28 cellular contexts compared by ENCODE assay signal in the genomic region with DNA sequence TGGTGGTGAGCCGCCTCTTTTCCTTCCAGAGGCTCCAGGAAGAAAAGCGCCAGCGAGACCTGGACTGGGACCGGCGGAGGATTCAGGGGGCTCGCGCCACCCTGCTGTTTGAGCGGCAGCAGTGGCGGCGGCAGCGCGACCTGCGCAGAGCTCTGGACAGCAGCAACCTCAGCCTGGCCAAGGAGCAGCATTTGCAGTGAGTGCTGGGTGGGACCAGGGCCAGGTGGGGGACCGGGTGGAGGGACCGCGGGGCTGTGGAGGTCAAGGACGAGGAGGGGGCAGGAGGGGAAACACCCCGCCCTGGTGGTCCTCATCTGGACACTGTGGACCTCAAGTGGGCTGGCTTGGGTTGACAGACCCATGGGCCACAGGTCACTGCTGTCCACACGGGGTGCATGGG. TPM values are rescaled to one million over a fixed set of nuclear protein-coding genes. Genes with fewer than 3 reads are reported as not detected.
DNase-seq lines count a peak whose midpoint lies in the region; ATAC-seq, FAIRE-seq and TF ChIP-seq lines count a peak whose summit lies in the region.
"Had no signal": no experiment of that assay in that cellular context is flagged by ENCODE, and none has a peak within 500 bp of the region (broad histone marks: within the 10 kb centered on the region; RNA-seq: fewer than 3 reads in every experiment).

No MANE protein-coding gene starts in this region.

- DNase-seq in activated effector memory CD4-positive, alpha-beta T cell treated with anti-CD3 and anti-CD28 coated beads, Interleukin-2, amount 50 U/mL, for 16 hours = peak; percentile 21
- no peak for DNase-seq in activated effector memory CD4-positive, alpha-beta T cell treated with Interleukin-2 at 50 U/mL for 16 hours
- DNase-seq in kidney = peak; percentile 55
- peak; percentile 54 for DNase-seq in sciatic nerve (ENCODE audit: low spot score)
- no peak for DNase-seq in activated CD8-positive, alpha-beta memory T cell treated with anti-CD3 and anti-CD28 coated beads, Interleukin-2, amount 50 U/mL, for 4 hours
- DNase-seq in central memory CD4-positive, alpha-beta T cell = no peak
- no peak for DNase-seq in middle frontal gyrus (ENCODE audit: extremely low spot score, low spot score)
- DNase-seq: 8988T, ACHN, Calu3, DND-41, HFFc6, MV-4-11, NCI-H1105, NCI-H146, NCI-H1930, NCI-H2107, NCI-H446, NCI-H524 treated with DMSO at 0.1 percent for 48 hours, NCI-H774 had no signal

- H3K4me1 ChIP-seq in kidney (ENCODE audit: control insufficient read depth in 1 of 2, insufficient read depth in 1 of 2, low read depth in 1 of 2, low read length in 2 of 2) = peaks cover 0 to 4% of the 10 kb centered on the region in 2 donors

- ATAC-seq in sciatic nerve = no peak
- ATAC-seq: GM23338, K562 had no signal

- no peak for TF ChIP-seq CTCF in kidney (IDR thresholded peaks at IDR 0.05; ENCODE audit: borderline replicate concordance, extremely low read depth, insufficient read depth)

- no peak for FAIRE-seq in kidney (lab: Jason Lieb, UNC)
- FAIRE-seq: K562, RCC 7860 had no signal

- H3K9ac ChIP-seq in kidney (ENCODE audit: low read length in 2 of 2) = no peak overlapping the region

- H3K9me3 ChIP-seq in kidney (ENCODE audit: control insufficient read depth in 1 of 2, low read length in 2 of 2) = peaks cover 0 to 3% of the 10 kb centered on the region in 2 donors
- H3K9me3 ChIP-seq: HAP-1 had no signal

- intact Hi-C loops in kidney (cut with DNase I) = no loop called here
- intact Hi-C loops in sciatic nerve (cut with DNase I) = no loop called here

- no peak overlapping the region for H3K4me3 ChIP-seq in kidney (ENCODE audit: low read length in 2 of 2)
- H3K4me3 ChIP-seq: GM23338, HAP-1, K562 had no signal

- no peak overlapping the region for H3K27ac ChIP-seq in kidney (ENCODE audit: low read depth in 2 of 2, low read length in 2 of 2)

- no peaks in the 10 kb centered on the region for H3K36me3 ChIP-seq in kidney (ENCODE audit: control insufficient read depth in 1 of 2, insufficient read depth in 2 of 2, low read length in 2 of 2)
- H3K36me3 ChIP-seq: HAP-1 had no signal

RNA-seq across cellular contexts. Expression of gene RIBC2, which starts 17.4 kb away (rescaled TPM):
- total RNA-seq in kidney (1.0 TPM), sciatic nerve (0.22 TPM)
- not detected for polyA plus RNA-seq in kidney (ENCODE audit: insufficient read depth, low read depth, low replicate concordance)
- total RNA-seq: K562 had no signal
- polyA plus RNA-seq: K562 had no signal

RNA-seq across cellular contexts. Expression of gene SMC1B, which starts 17.5 kb away (rescaled TPM):
- not detected for total RNA-seq in kidney
- not detected for polyA plus RNA-seq in kidney (ENCODE audit: insufficient read depth, low read depth, low replicate concordance)
- not detected for total RNA-seq in sciatic nerve
- total RNA-seq: Calu3, GM23338, HT1080, K562, LHCN-M2, MCF 10A had no signal
- polyA plus RNA-seq: BJ had no signal

Comparison
In these comparisons a context has a peak if more than half of its experiments do, and no peak if none do; other contexts are left out.
1. DNase-seq: peak in activated effector memory CD4-positive, alpha-beta T cell treated with anti-CD3 and anti-CD28 coated beads, Interleukin-2, amount 50 U/mL, for 16 hours (single experiment), kidney (single experiment) and sciatic nerve (single experiment); none in activated effector memory CD4-positive, alpha-beta T cell treated with Interleukin-2 at 50 U/mL for 16 hours (single experiment), activated CD8-positive, alpha-beta memory T cell treated with anti-CD3 and anti-CD28 coated beads, Interleukin-2, amount 50 U/mL, for 4 hours (single experiment), central memory CD4-positive, alpha-beta T cell (single experiment) and middle frontal gyrus (single experiment).